ENCODE assay signal across 1 cellular context in genomic region chr3:101128786-101129185, GRCh38.
TF ChIP-seq lines count a peak whose summit lies in the region.

No MANE protein-coding gene starts in this region.

TF ChIP-seq in endothelial cell of umbilical vein, 7 proteins besides CTCF, POLR2A, EP300 and RAD21:
- TF ChIP-seq MAX (IDR thresholded peaks at IDR 0.05; ENCODE audit: insufficient read depth, insufficient read length): no peak
- TF ChIP-seq JUN (IDR thresholded peaks at IDR 0.05; ENCODE audit: borderline replicate concordance, insufficient read depth, insufficient read length, low read depth): peak; percentile 12
TF ChIP-seq in endothelial cell of umbilical vein: peak in this region for 1.
